In genomic region chr7:29871787-29872398, GRCh38 we compare ENCODE assay signal across 17 cellular contexts.
DNase-seq lines count a peak whose midpoint lies in the region; ATAC-seq lines count a peak whose summit lies in the region.
"Had no signal": no experiment of that assay in that cellular context is flagged by ENCODE, and none has a peak within 500 bp of the region (broad histone marks: within the 10 kb centered on the region; RNA-seq: fewer than 3 reads in every experiment).

No MANE protein-coding gene starts in this region.

- H4K91ac ChIP-seq in trophoblast cell (ENCODE audit: low read depth, low read length): no peak overlapping the region

- H2BK12ac ChIP-seq in trophoblast cell (ENCODE audit: low read length): no peak overlapping the region

- no peak overlapping the region for H2AFZ ChIP-seq in trophoblast cell (ENCODE audit: insufficient read depth, low read length, poor library complexity)

- no peak overlapping the region for H2BK120ac ChIP-seq in trophoblast cell (ENCODE audit: insufficient read depth, low read length, poor library complexity)

- no peak overlapping the region for H3K4ac ChIP-seq in trophoblast cell (ENCODE audit: low read depth, low read length)

- no peak overlapping the region for H3K9ac ChIP-seq in trophoblast cell (ENCODE audit: low read length)

- DNase-seq in AML-193 (lab: John Stamatoyannopoulos, UW) (peak; percentile 60 to 68), LHCN-M2 (ENCODE audit: low read depth) (peak; percentile 43), dermis blood vessel endothelial cell (peak; percentile 26), trophoblast cell (peak; percentile 72 to 95), NCI-H2081 (lab: John Stamatoyannopoulos, UW) (no peak)
- DNase-seq in stimulated activated CD4-positive, alpha-beta T cell treated with anti-CD3 and anti-CD28 coated beads, Interleukin-2, amount 100 ng/mL, for 24 hours: no peak
- DNase-seq: activated CD8-positive, alpha-beta memory T cell treated with anti-CD3 and anti-CD28 coated beads for 24 hours; aorta; CD4-positive, CD25-positive, alpha-beta regulatory T cell; DMS79 treated with DMSO at 0.1 percent for 48 hours; lower lobe of right lung; NCI-H1694 treated with DMSO at 0.1 percent for 48 hours; NCI-H510A; PC-3 had no signal

- H3K4me2 ChIP-seq in trophoblast cell (ENCODE audit: low read length): no peak overlapping the region

- no peaks in the 10 kb centered on the region for H3K79me1 ChIP-seq in trophoblast cell (ENCODE audit: low read length)

- H3K27ac ChIP-seq in trophoblast cell (ENCODE audit: low read depth, low read length): no peak overlapping the region
- H3K27ac ChIP-seq: lower lobe of right lung had no signal

- H3K23ac ChIP-seq in trophoblast cell (ENCODE audit: low read length): no peak overlapping the region

- H3K27me3 ChIP-seq in trophoblast cell (ENCODE audit: insufficient read depth, low read length): no peaks in the 10 kb centered on the region

- H3K4me3 ChIP-seq in trophoblast cell (ENCODE audit: low read depth, low read length): no peak overlapping the region
- H3K4me3 ChIP-seq: lower lobe of right lung had no signal

- H2AK5ac ChIP-seq in trophoblast cell (ENCODE audit: low read length): no peak overlapping the region

- no peak overlapping the region for H2BK5ac ChIP-seq in trophoblast cell (ENCODE audit: low read depth, low read length, poor library complexity)

- ATAC-seq in HG03432 (IDR thresholded peaks at IDR 0.05; ENCODE audit: unreplicated experiment) (no peak), GM21619 (IDR thresholded peaks at IDR 0.05; ENCODE audit: unreplicated experiment) (no peak)
- ATAC-seq: lower lobe of right lung, PC-3, sciatic nerve had no signal

- H3K36me3 ChIP-seq in trophoblast cell (ENCODE audit: control insufficient read depth in 1 of 2, insufficient read depth in 2 of 2, low read length in 2 of 2): no peaks in the 10 kb centered on the region
- H3K36me3 ChIP-seq: lower lobe of right lung had no signal

- no peak overlapping the region for H4K12ac ChIP-seq in trophoblast cell (ENCODE audit: low read depth, low read length)

- H3K79me2 ChIP-seq in trophoblast cell (ENCODE audit: control insufficient read depth, insufficient read depth, low read length, poor library complexity): no peaks in the 10 kb centered on the region

- no peak overlapping the region for H3K14ac ChIP-seq in trophoblast cell (ENCODE audit: low read length)

- H4K8ac ChIP-seq in trophoblast cell (ENCODE audit: low read depth, low read length): no peak overlapping the region

- H3K4me1 ChIP-seq in trophoblast cell (ENCODE audit: control insufficient read depth in 1 of 2, insufficient read depth in 2 of 2, low read length in 2 of 2): no peaks in the 10 kb centered on the region

- no peak overlapping the region for H3K18ac ChIP-seq in trophoblast cell (ENCODE audit: low read length)

- WGBS in trophoblast cell (ENCODE audit: extremely low coverage, insufficient coverage, insufficient read length): no CpG with 5 or more reads among the region's 5 CpGs

- no peaks in the 10 kb centered on the region for H3K9me3 ChIP-seq in trophoblast cell (ENCODE audit: insufficient read depth, low read depth, low read length)
- H3K9me3 ChIP-seq: lower lobe of right lung had no signal

Comparison
In these comparisons a context has a peak if more than half of its experiments do, and no peak if none do; other contexts are left out.
1. DNase-seq: peak in AML-193 (2 of 2), LHCN-M2 (single experiment), dermis blood vessel endothelial cell (single experiment) and trophoblast cell (2 of 2); none in NCI-H2081 (0 of 2) and stimulated activated CD4-positive, alpha-beta T cell treated with anti-CD3 and anti-CD28 coated beads, Interleukin-2, amount 100 ng/mL, for 24 hours (0 of 2).